15 cellular contexts compared by ENCODE assay signal in the genomic region with DNA sequence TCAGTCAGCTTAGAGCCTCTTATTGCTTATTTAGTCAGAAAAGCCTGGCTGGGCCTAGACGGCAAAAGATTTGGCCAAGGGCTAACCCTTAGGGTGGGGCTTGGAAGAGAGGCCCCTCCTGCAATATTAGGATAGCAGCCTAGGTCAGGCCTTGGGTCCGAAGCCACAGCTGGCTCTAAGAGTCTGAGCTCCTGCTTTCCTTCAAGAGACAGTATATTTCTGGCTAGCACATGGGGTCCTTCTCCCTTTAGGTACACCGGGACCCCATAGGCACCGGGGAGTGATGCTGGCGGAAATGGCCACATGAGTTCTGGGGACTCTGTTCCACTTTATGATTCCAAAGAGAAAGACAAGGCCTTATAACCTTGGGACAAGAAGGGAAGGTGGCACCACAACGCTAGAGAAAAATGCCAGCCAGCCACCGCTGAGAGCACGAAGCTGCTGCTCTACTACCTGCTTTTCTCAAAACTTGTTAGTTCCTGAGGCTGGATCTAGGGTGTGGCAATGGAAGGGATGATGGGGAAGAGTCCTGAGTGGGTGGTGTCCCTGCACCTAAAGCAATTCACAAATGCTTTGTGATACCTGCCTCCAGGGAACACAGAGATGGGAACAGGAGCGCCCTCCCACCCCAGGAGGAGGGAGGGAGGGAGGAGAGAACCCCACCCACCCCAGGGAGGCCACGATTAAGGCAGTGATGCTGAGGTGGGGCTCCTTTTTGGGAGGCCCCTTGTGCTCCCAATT. TPM values are rescaled to one million over a fixed set of nuclear protein-coding genes. Genes with fewer than 3 reads are reported as not detected.
A peak's percentile ranks its signal among the peaks of the same experiment; 100 is the strongest.
DNase-seq lines count a peak whose midpoint lies in the region; ATAC-seq and TF ChIP-seq lines count a peak whose summit lies in the region.
"Had no signal": no experiment of that assay in that cellular context is flagged by ENCODE, and none has a peak within 500 bp of the region (broad histone marks: within the 10 kb centered on the region; RNA-seq: fewer than 3 reads in every experiment).

No MANE protein-coding gene starts in this region.

- TF ChIP-seq POLR2A in sigmoid colon (IDR thresholded peaks at IDR 0.05) = no peak

- H3K27ac ChIP-seq in coronary artery = peak overlapping the region in 1 of 2 donors; percentile 12
- H3K27ac ChIP-seq in sigmoid colon = peak overlapping the region in 3 of 4 donors; percentile 3 to 69 (median 35)

- intact Hi-C loops in left ventricle myocardium superior (cut with micrococcal nuclease) = no loop called here
- intact Hi-C loops in Right ventricle myocardium superior (cut with DNase I) = no loop called here
- intact Hi-C loops in sigmoid colon (cut with DNase I) = no loop called here

- no peaks in the 10 kb centered on the region for H3K27me3 ChIP-seq in sigmoid colon

- TF ChIP-seq EP300 in sigmoid colon (IDR thresholded peaks at IDR 0.05) = no peak

- TF ChIP-seq CTCF in coronary artery (IDR thresholded peaks at IDR 0.05) (no peak), sigmoid colon (IDR thresholded peaks at IDR 0.05) (no peak)

- H3K4me1 ChIP-seq in sigmoid colon = peaks cover 5 to 48% (median 30%) of the 10 kb centered on the region in 4 donors

- ATAC-seq in left ventricle myocardium superior (peak; percentile 2), Right ventricle myocardium superior (ENCODE audit: poor library complexity) (no peak), HG03460 (IDR thresholded peaks at IDR 0.05; ENCODE audit: unreplicated experiment) (no peak)
- ATAC-seq: GM12878 had no signal

- 86 to 87% methylated on average over 10 of the region's 10 CpGs for WGBS in sigmoid colon, 2 donors

- H3K4me3 ChIP-seq in coronary artery = no peak overlapping the region
- no peak overlapping the region for H3K4me3 ChIP-seq in sigmoid colon
- H3K4me3 ChIP-seq: GM12878 had no signal

- DNase-seq in left ventricle myocardium superior (no peak), Right ventricle myocardium superior (no peak), coronary artery (ENCODE audit: low spot score) (peak; percentile 57), sigmoid colon (no peak), OCI-M1 (lab: John Stamatoyannopoulos, UW) (no peak)
- DNase-seq in stimulated activated naive CD4-positive, alpha-beta T cell (lab: John Stamatoyannopoulos, UW) = no peak
- DNase-seq: CD4-positive, alpha-beta memory T cell; DMS79; H9; Kasumi-1; NCI-H1417 treated with DMSO at 0.1 percent for 48 hours; NCI-H2081; NCI-H524 had no signal

- H3K9me3 ChIP-seq in sigmoid colon = no peaks in the 10 kb centered on the region

- peaks cover 47 to 77% (median 62%) of the 10 kb centered on the region in 4 donors for H3K36me3 ChIP-seq in sigmoid colon

RNA-seq across cellular contexts. Expression of gene AVIL, which starts 3.1 kb away (rescaled TPM):
- total RNA-seq in left ventricle myocardium superior (2.4 TPM), Right ventricle myocardium superior (2.1 TPM), sigmoid colon (10 to 100 TPM in 1 of 4 donors, 1 to 10 TPM in 3; 2.1 to 12.2 (median 5.1) TPM)
- 10 to 100 TPM in 1 of 3 donors, 1 to 10 TPM in 2; 6.2 to 11.4 (median 8.3) TPM for polyA plus RNA-seq in sigmoid colon

RNA-seq across cellular contexts. Expression of gene CTDSP2, which starts 24.9 kb away (rescaled TPM):
- total RNA-seq in left ventricle myocardium superior = 104 TPM
- total RNA-seq in Right ventricle myocardium superior = 99.5 TPM
- 100 to 1,000 TPM; 121 to 183 (median 135) TPM for total RNA-seq in sigmoid colon
- 100 to 1,000 TPM in 2 of 3 donors, 10 to 100 TPM in 1; 85.3 to 122 (median 105) TPM for polyA plus RNA-seq in sigmoid colon

RNA-seq across cellular contexts. Expression of gene TSFM, which starts 39.1 kb away (rescaled TPM):
- total RNA-seq in left ventricle myocardium superior (52.4 TPM), Right ventricle myocardium superior (49.5 TPM), sigmoid colon (10 to 100 TPM in 3 of 4 donors, 1 to 10 TPM in 1; 8.0 to 29.6 (median 25.3) TPM)
- 10 to 100 TPM; 36.0 to 49.3 (median 47.9) TPM for polyA plus RNA-seq in sigmoid colon

RNA-seq across cellular contexts. Expression of gene EEF1AKMT3, which starts 49.2 kb away (rescaled TPM):
- total RNA-seq in left ventricle myocardium superior (1.6 TPM), Right ventricle myocardium superior (1.2 TPM), sigmoid colon (10 to 100 TPM in 2 of 4 donors, 1 to 10 TPM in 2; 9.0 to 11.9 (median 10.6) TPM)
- 1 to 10 TPM; 1.6 to 8.4 (median 2.5) TPM for polyA plus RNA-seq in sigmoid colon

RNA-seq across cellular contexts. Expression of gene METTL1, which starts 49.7 kb away (rescaled TPM):
- total RNA-seq in left ventricle myocardium superior (7.5 TPM), Right ventricle myocardium superior (7.2 TPM), sigmoid colon (10 to 100 TPM in 1 of 4 donors, 1 to 10 TPM in 3; 3.8 to 12.2 (median 7.4) TPM)
- polyA plus RNA-seq in sigmoid colon = 10 to 100 TPM in 2 of 3 donors, 1 to 10 TPM in 1; 7.6 to 16.7 (median 10.2) TPM
